Comparison of ENCODE assay signal across 17 cellular contexts in genomic region chr9:14278291-14278721, GRCh38. TPM values are rescaled to one million over a fixed set of nuclear protein-coding genes. Genes with fewer than 3 reads are reported as not detected.
DNase-seq lines count a peak whose midpoint lies in the region; ATAC-seq lines count a peak whose summit lies in the region.
"Had no signal": no experiment of that assay in that cellular context is flagged by ENCODE, and none has a peak within 500 bp of the region (broad histone marks: within the 10 kb centered on the region; RNA-seq: fewer than 3 reads in every experiment).

No MANE protein-coding gene starts in this region.

- H3K79me2 ChIP-seq in ACC112 (ENCODE audit: control insufficient read depth, insufficient read depth, low read length, unreplicated experiment): peaks cover 91% of the 10 kb centered on the region

- H3K4me1 ChIP-seq in ACC112 (ENCODE audit: control insufficient read depth, insufficient read depth, low read length, unreplicated experiment) (peaks cover 96% of the 10 kb centered on the region), right cardiac atrium (ENCODE audit: control insufficient read depth, insufficient read depth, low read length) (peaks cover 21% of the 10 kb centered on the region)

- H2AFZ ChIP-seq in ACC112 (ENCODE audit: low read length, unreplicated experiment): no peak overlapping the region

- no peaks in the 10 kb centered on the region for H3K36me3 ChIP-seq in ACC112 (ENCODE audit: insufficient read depth, low read length)

- H3K9me3 ChIP-seq in right cardiac atrium (ENCODE audit: control insufficient read depth, low read length): no peaks in the 10 kb centered on the region

- ATAC-seq in right cardiac atrium (no peak), GM18498 (IDR thresholded peaks at IDR 0.05; ENCODE audit: unreplicated experiment) (no peak), GM19467 (IDR thresholded peaks at IDR 0.05; ENCODE audit: unreplicated experiment) (no peak)
- ATAC-seq: activated T-cell treated with anti-CD3 and anti-CD28 coated beads, Interleukin-2, amount 50 U/mL, for 4 hours; effector memory CD8-positive, alpha-beta T cell; GM12878; stimulated activated effector memory CD8-positive, alpha-beta T cell treated with anti-CD3 and anti-CD28 coated beads, Interleukin-12 subunit alpha, Interleukin-12 subunit beta, amount 100 ng/mL, for 72 hours had no signal

- H3K4me3 ChIP-seq in ACC112 (ENCODE audit: low read depth, low read length) (peak overlapping the region; percentile 58), right cardiac atrium (ENCODE audit: low read length) (no peak overlapping the region)
- H3K4me3 ChIP-seq: GM12878 had no signal

- WGBS in right cardiac atrium: 75% methylated on average over 5 of the region's 5 CpGs

- peak; percentile 38 for DNase-seq in H4 (ENCODE audit: low spot score)
- DNase-seq in astrocyte of the hippocampus (ENCODE audit: low read depth, low spot score): peak; percentile 80
- no peak for DNase-seq in right cardiac atrium
- DNase-seq in NCI-H524 (lab: John Stamatoyannopoulos, UW): no peak
- no peak for DNase-seq in AML-193 (lab: John Stamatoyannopoulos, UW)
- DNase-seq: activated CD4-positive, CD25-positive, alpha-beta regulatory T cell treated with anti-CD3 and anti-CD28 coated beads, Interleukin-2, amount 50 U/mL, for 72 hours; activated T-cell treated with anti-CD3 and anti-CD28 coated beads, Interleukin-2, amount 50 U/mL, for 4 hours; DMS153; effector memory CD8-positive, alpha-beta T cell; NCI-H2081 treated with DMSO at 0.1 percent for 48 hours; posterior cingulate gyrus; stimulated activated CD4-positive, alpha-beta T cell treated with anti-CD3 and anti-CD28 coated beads, Interleukin-2, amount 100 ng/mL, for 48 hours had no signal

- intact Hi-C loops in right cardiac atrium (cut with DNase I): no loop called here

- H3K27ac ChIP-seq in ACC112 (ENCODE audit: low read depth, low read length): peak overlapping the region; percentile 75
- peak overlapping the region; percentile 8 for H3K27ac ChIP-seq in right cardiac atrium (ENCODE audit: low read length)

- no peaks in the 10 kb centered on the region for H3K27me3 ChIP-seq in ACC112 (ENCODE audit: insufficient read depth, low read length)
- no peaks in the 10 kb centered on the region for H3K27me3 ChIP-seq in right cardiac atrium (ENCODE audit: control insufficient read depth, insufficient read depth)

RNA-seq across cellular contexts. Expression of gene NFIB, which starts 35.6 kb away (rescaled TPM):
- total RNA-seq in H4 (2014; rRNA removed; shearing (Covaris generic)): 10.2 and 11.3 TPM in 2 replicates
- 100 to 1,000 TPM; 125 to 143 (median 134) TPM for total RNA-seq in right cardiac atrium
- polyA plus RNA-seq in right cardiac atrium: 22.5 TPM

Comparison
In these comparisons a context has a peak if more than half of its experiments do, and no peak if none do; other contexts are left out.
1. DNase-seq: peak in H4 (single experiment) and astrocyte of the hippocampus (single experiment); none in right cardiac atrium (0 of 3), NCI-H524 (0 of 2) and AML-193 (0 of 2).
2. RNA of gene NFIB, which starts 35.6 kb away (total RNA-seq): 125 to 143 TPM in right cardiac atrium; 10.2 to 11.3 TPM in H4; every median in the first group is over 10 times any median in the second.